Comparison of ENCODE assay signal across 21 cellular contexts in genomic region chr20:35432430-35432735, GRCh38. TPM values are rescaled to one million over a fixed set of nuclear protein-coding genes. Genes with fewer than 3 reads are reported as not detected.
A peak's percentile ranks its signal among the peaks of the same experiment; 100 is the strongest.
DNase-seq lines count a peak whose midpoint lies in the region; TF ChIP-seq lines count a peak whose summit lies in the region.
"Had no signal": no experiment of that assay in that cellular context is flagged by ENCODE, and none has a peak within 500 bp of the region (broad histone marks: within the 10 kb centered on the region; RNA-seq: fewer than 3 reads in every experiment).

No MANE protein-coding gene starts in this region.

- no peak overlapping the region for H2BK5ac ChIP-seq in mesenchymal stem cell (ENCODE audit: low read depth, low read length, poor library complexity, severe bottlenecking)

- H4K91ac ChIP-seq in mesenchymal stem cell (ENCODE audit: low read length) = no peak overlapping the region

- peak overlapping the region in 1 of 2 experiments; percentile 49 for H3K4ac ChIP-seq in mesenchymal stem cell (ENCODE audit: low read depth in 1 of 2, low read length in 2 of 2)

- H2BK120ac ChIP-seq in mesenchymal stem cell (ENCODE audit: low read depth, low read length) = no peak overlapping the region

- 94% methylated on average over 1 of the region's 1 CpG for WGBS in mesenchymal stem cell

- H3K23ac ChIP-seq in mesenchymal stem cell (ENCODE audit: low read length in 2 of 2) = no peak overlapping the region

- H2AFZ ChIP-seq in osteoblast (ENCODE audit: low read length) (no peak overlapping the region), mesenchymal stem cell (ENCODE audit: low read depth, low read length) (no peak overlapping the region)
- H2AFZ ChIP-seq: PC-9 had no signal

- H3K4me2 ChIP-seq in osteoblast (ENCODE audit: insufficient read depth, low read length) = no peak overlapping the region
- no peak overlapping the region for H3K4me2 ChIP-seq in mesenchymal stem cell (ENCODE audit: low read length, poor library complexity, severe bottlenecking)
- H3K4me2 ChIP-seq: PC-9 had no signal

- peaks cover 26% of the 10 kb centered on the region for H3K79me2 ChIP-seq in osteoblast (ENCODE audit: insufficient read depth, low read length)

- H3K27me3 ChIP-seq in osteoblast (ENCODE audit: insufficient read depth, low read length) = no peaks in the 10 kb centered on the region
- no peaks in the 10 kb centered on the region for H3K27me3 ChIP-seq in mesenchymal stem cell (ENCODE audit: control insufficient read depth in 1 of 2, insufficient read depth in 1 of 2, low read length in 2 of 2)
- H3K27me3 ChIP-seq in tibial artery = no peaks in the 10 kb centered on the region
- H3K27me3 ChIP-seq: colonic mucosa, SJCRH30 had no signal

- H3K27ac Mint-ChIP-seq in HFFc6 = no peak overlapping the region
- H3K27ac Mint-ChIP-seq: activated naive CD8-positive, alpha-beta T cell had no signal

- no peak overlapping the region for H3K4me3 Mint-ChIP-seq in HFFc6
- H3K4me3 Mint-ChIP-seq: activated naive CD8-positive, alpha-beta T cell had no signal

- H3K27ac ChIP-seq in osteoblast (ENCODE audit: low read depth, low read length) = no peak overlapping the region
- no peak overlapping the region for H3K27ac ChIP-seq in mesenchymal stem cell (ENCODE audit: low read length, poor library complexity, severe bottlenecking)
- H3K27ac ChIP-seq in tibial artery = no peak overlapping the region
- H3K27ac ChIP-seq: colonic mucosa, PC-9, SJCRH30 had no signal

- no peak overlapping the region for H3K14ac ChIP-seq in mesenchymal stem cell (ENCODE audit: low read length in 2 of 2)

- H3K9me3 Mint-ChIP-seq in HFFc6 = no peaks in the 10 kb centered on the region

- no peak overlapping the region for H2AK5ac ChIP-seq in mesenchymal stem cell (ENCODE audit: low read length, severe bottlenecking)

- TF ChIP-seq CTCF in HFFc6 (IDR thresholded peaks at IDR 0.05) (peak; percentile 15; the same call in 1 of the 2 replicates), osteoblast (IDR thresholded peaks at IDR 0.05; ENCODE audit: extremely low read depth, low read depth, low read length) (no peak), tibial artery (IDR thresholded peaks at IDR 0.05) (no peak)

- no peak overlapping the region for H2BK15ac ChIP-seq in mesenchymal stem cell (ENCODE audit: low read depth, poor library complexity, severe bottlenecking)

- no peak overlapping the region for H3K9ac ChIP-seq in mesenchymal stem cell (ENCODE audit: low read length)

- no peaks in the 10 kb centered on the region for H3K36me3 Mint-ChIP-seq in HFFc6 (ENCODE audit: low read depth)
- H3K36me3 Mint-ChIP-seq: activated naive CD8-positive, alpha-beta T cell had no signal

- H4K20me1 ChIP-seq in osteoblast (ENCODE audit: insufficient read depth, low read length) = peaks cover 6% of the 10 kb centered on the region

- H3K36me3 ChIP-seq in osteoblast (ENCODE audit: insufficient read depth, low read length) (peaks cover 19% of the 10 kb centered on the region), mesenchymal stem cell (ENCODE audit: control insufficient read depth in 1 of 2, insufficient read depth in 2 of 2, low read depth in 1 of 2, low read length in 2 of 2) (peaks cover 7 to 31% of the 10 kb centered on the region in 2 experiments), tibial artery (no peaks in the 10 kb centered on the region)
- H3K36me3 ChIP-seq: colonic mucosa, HAP-1, SJCRH30 had no signal

- no peak overlapping the region for H4K8ac ChIP-seq in mesenchymal stem cell (ENCODE audit: low read length)

- intact Hi-C loops in tibial artery (cut with DNase I; ENCODE audit: low total_unique reads) = no loop called here

- H3K4me1 Mint-ChIP-seq in HFFc6 (ENCODE audit: low read depth) = no peaks in the 10 kb centered on the region; the same call in 1 of the 2 replicates

- no peak for DNase-seq in HFFc6
- peak; percentile 44 for DNase-seq in RPMI8226
- DNase-seq in central memory CD4-positive, alpha-beta T cell = peak; percentile 13
- peak; percentile 58 for DNase-seq in osteoblast (ENCODE audit: insufficient read length, low spot score, missing footprints)
- no peak for DNase-seq in NCI-H446 (lab: John Stamatoyannopoulos, UW)
- no peak for DNase-seq in mesenchymal stem cell
- DNase-seq in tibial artery = no peak
- no peak for DNase-seq in DMS 273 (lab: John Stamatoyannopoulos, UW; ENCODE audit: unreplicated experiment)
- DNase-seq: activated CD4-positive, CD25-positive, alpha-beta regulatory T cell treated with anti-CD3 and anti-CD28 coated beads, Interleukin-2, amount 50 U/mL, for 72 hours; colonic mucosa; NCI-H1436 treated with DMSO at 0.1 percent for 48 hours; NCI-H2171 treated with DMSO at 0.1 percent for 48 hours; NCI-H774; PC-9; SJCRH30; stimulated activated CD4-positive, alpha-beta T cell treated with anti-CD3 and anti-CD28 coated beads, Interleukin-12 subunit alpha, Interleukin-12 subunit beta, amount 100 ng/mL, for 4 hours; stimulated activated CD8-positive, alpha-beta memory T cell treated with anti-CD3 and anti-CD28 coated beads, Interleukin-4, amount 100 ng/mL, for 48 hours had no signal

- H2BK12ac ChIP-seq in mesenchymal stem cell (ENCODE audit: low read length in 2 of 2) = peak overlapping the region in 1 of 2 experiments; percentile 87

- H3K9me3 ChIP-seq in osteoblast (ENCODE audit: low read depth, low read length) (no peaks in the 10 kb centered on the region), mesenchymal stem cell (ENCODE audit: control insufficient read depth, low read length) (no peaks in the 10 kb centered on the region), tibial artery (no peaks in the 10 kb centered on the region)
- H3K9me3 ChIP-seq: colonic mucosa, HAP-1, SJCRH30 had no signal

- H3K4me3 ChIP-seq in osteoblast (ENCODE audit: insufficient read depth, low read length) = no peak overlapping the region
- H3K4me3 ChIP-seq in mesenchymal stem cell (ENCODE audit: insufficient read depth in 1 of 2, low read depth in 1 of 2, low read length in 2 of 2) = no peak overlapping the region
- H3K4me3 ChIP-seq in tibial artery = no peak overlapping the region
- H3K4me3 ChIP-seq: colonic mucosa, HAP-1, PC-9, SJCRH30 had no signal

- H3K79me1 ChIP-seq in mesenchymal stem cell (replicated peaks; ENCODE audit: low read length, poor library complexity, severe bottlenecking) = peaks cover 11% of the 10 kb centered on the region

- peaks cover 9% of the 10 kb centered on the region for H3K27me3 Mint-ChIP-seq in HFFc6 (ENCODE audit: insufficient read depth)
- H3K27me3 Mint-ChIP-seq: activated naive CD8-positive, alpha-beta T cell had no signal

- peaks cover 27% of the 10 kb centered on the region for H3K4me1 ChIP-seq in osteoblast (ENCODE audit: insufficient read depth, low read length)
- peaks cover 37% of the 10 kb centered on the region for H3K4me1 ChIP-seq in mesenchymal stem cell (ENCODE audit: control insufficient read depth, insufficient read depth, low read depth, low read length)
- peaks cover 0 to 2% (median under 1%) of the 10 kb centered on the region in 4 donors for H3K4me1 ChIP-seq in tibial artery
- H3K4me1 ChIP-seq: colonic mucosa, HAP-1 had no signal

- H3K18ac ChIP-seq in mesenchymal stem cell (ENCODE audit: low read depth in 1 of 2, low read length in 2 of 2) = peak overlapping the region in 1 of 2 experiments; percentile 40

RNA-seq across cellular contexts. Expression of gene GDF5, which starts 5.6 kb away (rescaled TPM):
- under 1 TPM; 0.20 to 0.47 (median 0.35) TPM for total RNA-seq in HFFc6 (2021; fragmentation: NEBNext Ultra II Directional; extraction: Animal tissue kit (Norgen Biotek cat#: 25700))
- 37.6 and 48.9 TPM in 2 replicates for total RNA-seq in osteoblast
- polyA plus RNA-seq in mesenchymal stem cell (2013, experiment 1 of 2) = 0.08 TPM
- 0.07 TPM for polyA plus RNA-seq in mesenchymal stem cell (2013, experiment 2 of 2)
- total RNA-seq: activated CD8-positive, alpha-beta memory T cell treated with anti-CD3 and anti-CD28 coated beads for 36 hours; PC-9; SJCRH30; T-helper 2 cell treated with Interferon-gamma antibody and Interleukin-4, amounts not matched to agents 100 ng/mL and 5 ng/mL, for 36 hours had no signal

RNA-seq across cellular contexts. Expression of gene UQCC1, which starts 20.6 kb away (rescaled TPM):
- total RNA-seq in HFFc6 (2021; fragmentation: NEBNext Ultra II Directional; extraction: Animal tissue kit (Norgen Biotek cat#: 25700)) = 10 to 100 TPM; 38.6 to 51.1 (median 46.1) TPM
- total RNA-seq in osteoblast = 15.2 and 20.3 TPM in 2 replicates
- polyA plus RNA-seq in mesenchymal stem cell (2013, experiment 1 of 2) = 22.6 TPM
- polyA plus RNA-seq in mesenchymal stem cell (2013, experiment 2 of 2) = 26.4 TPM

RNA-seq across cellular contexts. Expression of gene CEP250, which starts 23.0 kb away (rescaled TPM):
- 10 to 100 TPM; 18.3 to 26.3 (median 22.9) TPM for total RNA-seq in HFFc6 (2021; fragmentation: NEBNext Ultra II Directional; extraction: Animal tissue kit (Norgen Biotek cat#: 25700))
- 23.3 and 23.5 TPM in 2 replicates for total RNA-seq in osteoblast
- 8.5 TPM for polyA plus RNA-seq in mesenchymal stem cell (2013, experiment 1 of 2)
- polyA plus RNA-seq in mesenchymal stem cell (2013, experiment 2 of 2) = 8.0 TPM

Comparison
In these comparisons a context has a peak if more than half of its experiments do, and no peak if none do; other contexts are left out.
1. DNase-seq: peak in RPMI8226 (single experiment), central memory CD4-positive, alpha-beta T cell (single experiment) and osteoblast (single experiment); none in HFFc6 (single experiment), NCI-H446 (0 of 2), mesenchymal stem cell (single experiment), tibial artery (0 of 2) and DMS 273 (single experiment).
2. RNA of gene GDF5, which starts 5.6 kb away (total RNA-seq): 37.6 to 48.9 TPM in osteoblast; 0.20 to 0.47 TPM in HFFc6; every median in the first group is over 10 times any median in the second.